Comparison of ENCODE assay signal across 21 cellular contexts in the genomic region with DNA sequence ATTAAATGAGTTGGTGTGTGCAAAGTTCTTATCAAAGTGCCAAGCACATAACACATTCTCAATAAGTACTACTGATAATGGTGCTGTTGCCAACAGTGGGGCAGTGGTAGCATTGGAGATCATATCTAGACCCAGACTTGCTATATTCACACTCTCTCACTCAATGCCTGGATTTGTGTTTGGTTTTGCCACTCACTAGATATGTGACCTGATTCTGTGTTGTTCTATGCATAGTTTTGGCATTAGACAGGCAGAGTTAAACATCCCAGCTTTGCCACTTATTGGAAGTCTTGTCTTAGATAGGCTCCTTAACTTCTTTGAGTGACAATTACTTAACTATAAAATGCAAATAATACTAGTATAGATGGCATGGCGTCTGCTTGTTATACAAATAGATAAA.
"Had no signal": no experiment of that assay in that cellular context is flagged by ENCODE, and none has a peak within 500 bp of the region (broad histone marks: within the 10 kb centered on the region; RNA-seq: fewer than 3 reads in every experiment).

No MANE protein-coding gene starts in this region.

- H3K9me3 ChIP-seq: gastrocnemius medialis, left ventricle myocardium inferior, pancreas, tibial artery had no signal

- H3K36me3 ChIP-seq: gastrocnemius medialis, left ventricle myocardium inferior, pancreas, tibial artery had no signal

- H3K27ac ChIP-seq: gastrocnemius medialis, left ventricle myocardium inferior, pancreas, tibial artery had no signal

- DNase-seq: activated CD4-positive, alpha-beta T cell treated with anti-CD3 and anti-CD28 coated beads, Interleukin-2, amount 10 ng/mL, durations not matched to agents 24 days and 14 days; activated CD8-positive, alpha-beta memory T cell treated with anti-CD3 and anti-CD28 coated beads, Interleukin-2, amount 10 ng/mL, durations not matched to agents 7 days and 5 days; activated CD8-positive, alpha-beta T cell treated with anti-CD3 and anti-CD28 coated beads for 36 hours; activated gamma-delta T cell treated with Interleukin-2 at 50 U/mL for 16 hours; caudate nucleus; effector memory CD8-positive, alpha-beta T cell; gastrocnemius medialis; hippocampal formation; left ventricle myocardium inferior; mammary epithelial cell; pancreas; right cardiac atrium; stimulated activated CD4-positive, alpha-beta T cell treated with anti-CD3 and anti-CD28 coated beads, Interleukin-1b, Interleukin-23, amount 100 ng/mL, for 48 hours; stimulated activated naive CD8-positive, alpha-beta T cell treated with anti-CD3 and anti-CD28 coated beads, Interleukin-15, amount 100 ng/mL, for 72 hours; T-helper 2 cell; tibial artery had no signal

- H3K4me3 ChIP-seq: gastrocnemius medialis, left ventricle myocardium inferior, pancreas, tibial artery had no signal

- FAIRE-seq: colon, endothelial cell of umbilical vein, pancreas had no signal

- H3K27me3 ChIP-seq: gastrocnemius medialis, pancreas, tibial artery had no signal

- ATAC-seq: activated CD4-positive, CD25-positive, alpha-beta regulatory T cell treated with anti-CD3 and anti-CD28 coated beads, Interleukin-2, amount 50 U/mL, for 24 hours; activated CD8-positive, alpha-beta memory T cell treated with anti-CD3 and anti-CD28 coated beads, Interleukin-2, amount 10 ng/mL, durations not matched to agents 7 days and 5 days; activated CD8-positive, alpha-beta T cell treated with anti-CD3 and anti-CD28 coated beads for 36 hours; effector memory CD8-positive, alpha-beta T cell; esophagus mucosa; gastrocnemius medialis; natural killer cell treated with Interleukin-12 subunit alpha and Interleukin-12 subunit beta and Interleukin-15 and Interleukin-18, amount 100 ng/mL, for 72 hours; pancreas; right cardiac atrium; stimulated activated naive CD8-positive, alpha-beta T cell treated with anti-CD3 and anti-CD28 coated beads, Interleukin-15, amount 100 ng/mL, for 72 hours had no signal

- H3K4me1 ChIP-seq: gastrocnemius medialis, left ventricle myocardium inferior, pancreas had no signal
